Comparison of ENCODE assay signal across 1 cellular context in the genomic region with DNA sequence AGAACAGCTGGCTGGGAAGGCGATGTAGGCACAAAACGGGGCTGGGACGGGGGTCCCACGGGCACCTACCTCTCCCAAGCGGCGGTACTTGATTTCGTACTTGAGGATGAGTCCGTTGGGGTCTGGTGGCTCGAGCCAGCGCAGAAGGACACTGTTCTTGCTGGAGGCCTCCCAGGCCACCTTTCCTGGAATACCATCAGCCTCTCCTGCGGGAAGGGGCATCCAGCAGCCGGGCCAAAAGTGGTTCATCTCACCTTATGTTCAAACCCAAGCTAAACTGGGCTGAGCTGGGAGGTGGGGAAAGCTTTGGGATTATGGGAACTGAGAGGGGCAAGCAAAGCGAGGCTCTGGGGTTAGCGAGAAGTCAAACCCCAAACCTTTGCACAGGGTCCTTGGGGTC.
A peak's percentile ranks its signal among the peaks of the same experiment; 100 is the strongest.
TF ChIP-seq lines count a peak whose summit lies in the region.

No MANE protein-coding gene starts in this region.

TF ChIP-seq in WTC11, 78 proteins besides CTCF, POLR2A, EP300 and RAD21 (continued from another document):
- TF ChIP-seq, protein P1, sequence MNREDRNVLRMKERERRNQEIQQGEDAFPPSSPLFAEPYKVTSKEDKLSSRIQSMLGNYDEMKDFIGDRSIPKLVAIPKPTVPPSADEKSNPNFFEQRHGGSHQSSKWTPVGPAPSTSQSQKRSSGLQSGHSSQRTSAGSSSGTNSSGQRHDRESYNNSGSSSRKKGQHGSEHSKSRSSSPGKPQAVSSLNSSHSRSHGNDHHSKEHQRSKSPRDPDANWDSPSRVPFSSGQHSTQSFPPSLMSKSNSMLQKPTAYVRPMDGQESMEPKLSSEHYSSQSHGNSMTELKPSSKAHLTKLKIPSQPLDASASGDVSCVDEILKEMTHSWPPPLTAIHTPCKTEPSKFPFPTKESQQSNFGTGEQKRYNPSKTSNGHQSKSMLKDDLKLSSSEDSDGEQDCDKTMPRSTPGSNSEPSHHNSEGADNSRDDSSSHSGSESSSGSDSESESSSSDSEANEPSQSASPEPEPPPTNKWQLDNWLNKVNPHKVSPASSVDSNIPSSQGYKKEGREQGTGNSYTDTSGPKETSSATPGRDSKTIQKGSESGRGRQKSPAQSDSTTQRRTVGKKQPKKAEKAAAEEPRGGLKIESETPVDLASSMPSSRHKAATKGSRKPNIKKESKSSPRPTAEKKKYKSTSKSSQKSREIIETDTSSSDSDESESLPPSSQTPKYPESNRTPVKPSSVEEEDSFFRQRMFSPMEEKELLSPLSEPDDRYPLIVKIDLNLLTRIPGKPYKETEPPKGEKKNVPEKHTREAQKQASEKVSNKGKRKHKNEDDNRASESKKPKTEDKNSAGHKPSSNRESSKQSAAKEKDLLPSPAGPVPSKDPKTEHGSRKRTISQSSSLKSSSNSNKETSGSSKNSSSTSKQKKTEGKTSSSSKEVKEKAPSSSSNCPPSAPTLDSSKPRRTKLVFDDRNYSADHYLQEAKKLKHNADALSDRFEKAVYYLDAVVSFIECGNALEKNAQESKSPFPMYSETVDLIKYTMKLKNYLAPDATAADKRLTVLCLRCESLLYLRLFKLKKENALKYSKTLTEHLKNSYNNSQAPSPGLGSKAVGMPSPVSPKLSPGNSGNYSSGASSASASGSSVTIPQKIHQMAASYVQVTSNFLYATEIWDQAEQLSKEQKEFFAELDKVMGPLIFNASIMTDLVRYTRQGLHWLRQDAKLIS (CRISPR knock-in tag; IDR thresholded peaks at IDR 0.05; ENCODE audit: borderline replicate concordance) = no peak
- TF ChIP-seq MYBL2 (CRISPR knock-in tag; IDR thresholded peaks at IDR 0.05) = 0 out of 2 replicates have a peak, but pooled peaks have one; percentile 15
- TF ChIP-seq, protein P2, sequence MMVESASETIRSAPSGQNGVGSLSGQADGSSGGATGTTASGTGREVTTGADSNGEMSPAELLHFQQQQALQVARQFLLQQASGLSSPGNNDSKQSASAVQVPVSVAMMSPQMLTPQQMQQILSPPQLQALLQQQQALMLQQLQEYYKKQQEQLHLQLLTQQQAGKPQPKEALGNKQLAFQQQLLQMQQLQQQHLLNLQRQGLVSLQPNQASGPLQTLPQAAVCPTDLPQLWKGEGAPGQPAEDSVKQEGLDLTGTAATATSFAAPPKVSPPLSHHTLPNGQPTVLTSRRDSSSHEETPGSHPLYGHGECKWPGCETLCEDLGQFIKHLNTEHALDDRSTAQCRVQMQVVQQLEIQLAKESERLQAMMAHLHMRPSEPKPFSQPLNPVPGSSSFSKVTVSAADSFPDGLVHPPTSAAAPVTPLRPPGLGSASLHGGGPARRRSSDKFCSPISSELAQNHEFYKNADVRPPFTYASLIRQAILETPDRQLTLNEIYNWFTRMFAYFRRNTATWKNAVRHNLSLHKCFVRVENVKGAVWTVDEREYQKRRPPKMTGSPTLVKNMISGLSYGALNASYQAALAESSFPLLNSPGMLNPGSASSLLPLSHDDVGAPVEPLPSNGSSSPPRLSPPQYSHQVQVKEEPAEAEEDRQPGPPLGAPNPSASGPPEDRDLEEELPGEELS (CRISPR knock-in tag; IDR thresholded peaks at IDR 0.05) = no peak
- TF ChIP-seq, protein P3, sequence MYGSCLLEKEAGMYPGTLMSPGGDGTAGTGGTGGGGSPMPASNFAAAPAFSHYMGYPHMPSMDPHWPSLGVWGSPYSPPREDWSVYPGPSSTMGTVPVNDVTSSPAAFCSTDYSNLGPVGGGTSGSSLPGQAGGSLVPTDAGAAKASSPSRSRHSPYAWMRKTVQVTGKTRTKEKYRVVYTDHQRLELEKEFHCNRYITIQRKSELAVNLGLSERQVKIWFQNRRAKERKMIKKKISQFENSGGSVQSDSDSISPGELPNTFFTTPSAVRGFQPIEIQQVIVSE (CRISPR knock-in tag; IDR thresholded peaks at IDR 0.05; ENCODE audit: borderline replicate concordance) = no peak
- TF ChIP-seq ZNF121 (CRISPR knock-in tag; IDR thresholded peaks at IDR 0.05) = no peak
- TF ChIP-seq, protein P4, sequence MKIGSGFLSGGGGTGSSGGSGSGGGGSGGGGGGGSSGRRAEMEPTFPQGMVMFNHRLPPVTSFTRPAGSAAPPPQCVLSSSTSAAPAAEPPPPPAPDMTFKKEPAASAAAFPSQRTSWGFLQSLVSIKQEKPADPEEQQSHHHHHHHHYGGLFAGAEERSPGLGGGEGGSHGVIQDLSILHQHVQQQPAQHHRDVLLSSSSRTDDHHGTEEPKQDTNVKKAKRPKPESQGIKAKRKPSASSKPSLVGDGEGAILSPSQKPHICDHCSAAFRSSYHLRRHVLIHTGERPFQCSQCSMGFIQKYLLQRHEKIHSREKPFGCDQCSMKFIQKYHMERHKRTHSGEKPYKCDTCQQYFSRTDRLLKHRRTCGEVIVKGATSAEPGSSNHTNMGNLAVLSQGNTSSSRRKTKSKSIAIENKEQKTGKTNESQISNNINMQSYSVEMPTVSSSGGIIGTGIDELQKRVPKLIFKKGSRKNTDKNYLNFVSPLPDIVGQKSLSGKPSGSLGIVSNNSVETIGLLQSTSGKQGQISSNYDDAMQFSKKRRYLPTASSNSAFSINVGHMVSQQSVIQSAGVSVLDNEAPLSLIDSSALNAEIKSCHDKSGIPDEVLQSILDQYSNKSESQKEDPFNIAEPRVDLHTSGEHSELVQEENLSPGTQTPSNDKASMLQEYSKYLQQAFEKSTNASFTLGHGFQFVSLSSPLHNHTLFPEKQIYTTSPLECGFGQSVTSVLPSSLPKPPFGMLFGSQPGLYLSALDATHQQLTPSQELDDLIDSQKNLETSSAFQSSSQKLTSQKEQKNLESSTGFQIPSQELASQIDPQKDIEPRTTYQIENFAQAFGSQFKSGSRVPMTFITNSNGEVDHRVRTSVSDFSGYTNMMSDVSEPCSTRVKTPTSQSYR (CRISPR knock-in tag; IDR thresholded peaks at IDR 0.05) = no peak
